In genomic region chr4:171588146-171588545, GRCh38 we compare ENCODE assay signal across 19 cellular contexts.
"Had no signal": no experiment of that assay in that cellular context is flagged by ENCODE, and none has a peak within 500 bp of the region (broad histone marks: within the 10 kb centered on the region; RNA-seq: fewer than 3 reads in every experiment).

No MANE protein-coding gene starts in this region.

- H3K4me3 Mint-ChIP-seq: activated naive CD4-positive, alpha-beta T cell treated with anti-CD3 and anti-CD28 coated beads, Interleukin-2, amount 50 U/mL, for 24 hours; activated T-cell treated with anti-CD3 and anti-CD28 coated beads, Interleukin-2, amount 50 U/mL, for 72 hours; effector memory CD8-positive, alpha-beta T cell; natural killer cell; stimulated activated naive B cell treated with anti-CD40 and anti-IgM and Interleukin-4, amounts not matched to agents 10 μg/mL and 1 μg/mL and 100 μg/mL, for 72 hours had no signal

- H3K36me3 Mint-ChIP-seq: activated naive CD4-positive, alpha-beta T cell treated with anti-CD3 and anti-CD28 coated beads, Interleukin-2, amount 50 U/mL, for 24 hours; natural killer cell; stimulated activated naive B cell treated with anti-CD40 and anti-IgM and Interleukin-4, amounts not matched to agents 10 μg/mL and 1 μg/mL and 100 μg/mL, for 72 hours had no signal

- H3K27ac Mint-ChIP-seq: activated naive CD4-positive, alpha-beta T cell treated with anti-CD3 and anti-CD28 coated beads, Interleukin-2, amount 50 U/mL, for 24 hours; activated T-cell treated with anti-CD3 and anti-CD28 coated beads, Interleukin-2, amount 50 U/mL, for 72 hours; effector memory CD8-positive, alpha-beta T cell; natural killer cell; stimulated activated naive B cell treated with anti-CD40 and anti-IgM and Interleukin-4, amounts not matched to agents 10 μg/mL and 1 μg/mL and 100 μg/mL, for 72 hours had no signal

- H3K27ac ChIP-seq: cardiac muscle cell, epithelial cell of prostate, foreskin keratinocyte, lower lobe of right lung, neutrophil, pancreas, spleen, WERI-Rb-1 had no signal

- DNase-seq: activated CD4-positive, alpha-beta T cell treated with anti-CD3 and anti-CD28 coated beads for 1 hour; activated CD8-positive, alpha-beta memory T cell treated with anti-CD3 and anti-CD28 coated beads for 24 hours; activated gamma-delta T cell; activated T-cell treated with anti-CD3 and anti-CD28 coated beads, Interleukin-2, amount 50 U/mL, for 72 hours; dermis blood vessel endothelial cell; effector memory CD8-positive, alpha-beta T cell; glutamatergic neuron; hypothalamus; lower lobe of right lung; natural killer cell; pancreas; spleen; stimulated activated naive B cell treated with anti-CD40 and anti-IgM and Interleukin-4, amounts not matched to agents 10 μg/mL and 1 μg/mL and 100 μg/mL, for 72 hours; WERI-Rb-1 had no signal

- H3K4me1 Mint-ChIP-seq: activated naive CD4-positive, alpha-beta T cell treated with anti-CD3 and anti-CD28 coated beads, Interleukin-2, amount 50 U/mL, for 24 hours; natural killer cell had no signal

- H3K27me3 Mint-ChIP-seq: activated naive CD4-positive, alpha-beta T cell treated with anti-CD3 and anti-CD28 coated beads, Interleukin-2, amount 50 U/mL, for 24 hours; effector memory CD8-positive, alpha-beta T cell had no signal
